In the genomic region with DNA sequence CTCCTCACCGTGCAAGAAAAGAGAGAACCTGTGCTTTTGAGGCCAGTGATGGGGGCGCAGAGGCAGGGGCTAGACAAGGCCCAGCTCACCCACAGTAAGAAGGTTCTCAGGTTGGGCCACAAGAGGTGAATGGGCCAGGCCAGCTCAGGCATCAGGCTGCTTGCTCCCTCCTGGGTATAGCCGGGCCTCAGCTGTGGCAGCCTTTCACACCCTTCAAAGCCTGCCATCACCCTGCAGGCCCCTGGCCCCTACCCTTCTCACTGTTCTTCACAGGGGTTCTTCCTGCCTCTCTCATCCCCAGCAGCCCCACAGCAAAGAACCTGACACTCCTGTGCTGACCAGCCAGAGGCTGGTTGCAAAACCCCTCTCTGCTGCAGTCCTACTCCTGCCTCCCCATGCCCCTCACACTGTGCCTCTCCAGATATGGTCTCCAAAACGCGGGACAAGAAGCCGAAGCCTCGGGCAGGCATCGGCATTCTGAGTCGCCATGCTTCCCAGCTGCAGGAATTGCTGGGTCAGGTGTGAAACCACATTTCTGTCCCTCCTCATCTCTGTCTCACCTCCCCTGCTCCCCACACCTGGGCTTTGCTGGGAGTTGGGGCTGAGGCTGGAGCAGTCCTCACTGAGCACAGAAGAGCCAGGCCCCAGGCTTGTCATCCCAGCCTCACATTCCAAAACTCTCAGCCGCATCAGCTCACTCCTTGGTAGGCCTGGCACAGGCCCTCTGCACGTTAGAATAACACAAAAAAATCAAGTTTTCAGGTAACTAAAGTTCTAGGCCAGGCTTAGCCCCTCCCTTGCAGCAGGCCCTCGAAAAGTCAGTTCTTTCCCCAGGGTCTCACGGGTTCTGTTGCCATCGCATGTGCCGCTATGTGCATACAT, we compare ENCODE assay signal across 2 cellular contexts.
A peak's percentile ranks its signal among the peaks of the same experiment; 100 is the strongest.
TF ChIP-seq lines count a peak whose summit lies in the region.

No MANE protein-coding gene starts in this region.

TF ChIP-seq in HCT116, 20 proteins besides CTCF, POLR2A, EP300 and RAD21:
- TF ChIP-seq, protein P1, sequence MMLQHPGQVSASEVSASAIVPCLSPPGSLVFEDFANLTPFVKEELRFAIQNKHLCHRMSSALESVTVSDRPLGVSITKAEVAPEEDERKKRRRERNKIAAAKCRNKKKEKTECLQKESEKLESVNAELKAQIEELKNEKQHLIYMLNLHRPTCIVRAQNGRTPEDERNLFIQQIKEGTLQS (IDR thresholded peaks at IDR 0.05), result no peak
- TF ChIP-seq EZH2 (IDR thresholded peaks at IDR 0.05) (no peak), FOSL1 (IDR thresholded peaks at IDR 0.05; ENCODE audit: low read depth) (no peak), ZFX (IDR thresholded peaks at IDR 0.05) (no peak), ZNF274 (IDR thresholded peaks at IDR 0.05; ENCODE audit: low read depth, low read length) (no peak)

TF ChIP-seq in WTC11, 78 proteins besides CTCF, POLR2A, EP300 and RAD21:
- TF ChIP-seq JAZF1 (CRISPR knock-in tag; IDR thresholded peaks at IDR 0.05) (no peak), ZNF121 (CRISPR knock-in tag; IDR thresholded peaks at IDR 0.05) (peak; percentile 71)
